In the genomic region with DNA sequence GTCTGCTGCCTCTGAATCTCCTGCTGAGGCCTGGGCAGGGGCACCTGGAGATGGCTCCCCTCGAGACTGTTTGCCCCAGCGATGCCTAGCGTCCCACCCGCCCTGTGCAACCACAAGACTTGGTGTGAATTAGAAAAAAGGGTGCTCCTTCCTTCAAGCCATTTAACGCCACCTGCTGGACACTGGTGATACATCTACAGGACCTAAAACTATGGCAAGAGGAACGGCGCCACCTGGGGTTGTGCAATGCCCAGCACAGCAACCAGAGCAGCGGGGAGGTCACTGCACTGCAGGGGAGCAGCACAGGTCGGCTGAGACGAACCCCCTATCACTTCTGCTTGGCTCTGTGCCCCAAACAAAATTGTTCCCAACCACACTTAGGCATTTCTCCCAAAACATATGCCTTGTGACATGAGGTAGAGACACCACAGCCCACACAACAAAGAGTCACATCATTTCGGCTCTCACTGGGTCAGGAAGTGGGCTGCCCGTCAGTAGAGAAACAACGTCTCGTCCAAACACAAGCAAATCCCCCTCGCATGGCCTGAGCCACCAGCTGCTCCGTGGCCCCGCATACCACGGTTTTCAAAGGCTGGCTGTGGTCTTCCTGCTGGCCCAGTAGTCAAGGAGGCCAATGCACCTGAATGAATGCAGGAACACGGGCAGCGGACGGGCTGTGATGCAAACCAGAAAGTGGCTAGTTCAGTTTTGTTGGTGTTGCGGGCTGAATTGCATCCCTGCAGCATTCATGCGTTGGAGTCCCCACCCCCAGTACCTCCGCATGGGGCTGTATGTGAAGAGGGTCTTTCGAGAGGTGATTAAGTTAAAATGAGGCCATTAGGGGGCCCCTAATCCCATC, we compare ENCODE assay signal across 8 cellular contexts.
A peak's percentile ranks its signal among the peaks of the same experiment; 100 is the strongest.
DNase-seq lines count a peak whose midpoint lies in the region; ATAC-seq and TF ChIP-seq lines count a peak whose summit lies in the region.

No MANE protein-coding gene starts in this region.

- TF ChIP-seq CTCF in lower lobe of right lung (IDR thresholded peaks at IDR 0.05): peak; percentile 48

- no peak overlapping the region for H3K27ac ChIP-seq in lower lobe of right lung

- intact Hi-C loops in lower lobe of right lung (cut with DNase I): no loop called here

- no peaks in the 10 kb centered on the region for H3K9me3 ChIP-seq in lower lobe of right lung

- ATAC-seq in lower lobe of right lung: peak; percentile 62 to 75
- ATAC-seq in stimulated activated naive B cell treated with anti-CD40 and anti-IgM and Interleukin-4, amounts not matched to agents 10 μg/mL and 1 μg/mL and 100 μg/mL, for 72 hours (replicated peaks): peak; percentile 93 to 96
- no peak for ATAC-seq in GM18867 (IDR thresholded peaks at IDR 0.05; ENCODE audit: unreplicated experiment)

- H3K4me3 Mint-ChIP-seq in stimulated activated naive B cell treated with anti-CD40 and anti-IgM and Interleukin-4, amounts not matched to agents 10 μg/mL and 1 μg/mL and 100 μg/mL, for 72 hours: no peak overlapping the region

- DNase-seq in activated CD4-positive, alpha-beta T cell treated with anti-CD3 and anti-CD28 coated beads for 24 hours (ENCODE audit: low read depth in 2 of 2): peak; percentile 1 to 36
- no peak for DNase-seq in activated CD4-positive, alpha-beta T cell treated with anti-CD3 and anti-CD28 coated beads for 1 hour
- DNase-seq in NCI-H1105 treated with DMSO at 0.1 percent for 48 hours (lab: John Stamatoyannopoulos, UW) (peak; percentile 89), SK-N-DZ (ENCODE audit: low spot score) (peak; percentile 54), cerebellum (ENCODE audit: low spot score) (peak; percentile 50), lower lobe of right lung (peak; percentile 58)
- peak; percentile 62 for DNase-seq in stimulated activated naive B cell treated with anti-CD40 and anti-IgM and Interleukin-4, amounts not matched to agents 10 μg/mL and 1 μg/mL and 100 μg/mL, for 72 hours

- H3K4me1 ChIP-seq in lower lobe of right lung: no peaks in the 10 kb centered on the region

- no peak overlapping the region for H3K4me3 ChIP-seq in lower lobe of right lung

- H3K9me3 Mint-ChIP-seq in stimulated activated naive B cell treated with anti-CD40 and anti-IgM and Interleukin-4, amounts not matched to agents 10 μg/mL and 1 μg/mL and 100 μg/mL, for 72 hours: no peaks in the 10 kb centered on the region

- peaks cover 31 to 33% of the 10 kb centered on the region in 2 donors for H3K27me3 Mint-ChIP-seq in stimulated activated naive B cell treated with anti-CD40 and anti-IgM and Interleukin-4, amounts not matched to agents 10 μg/mL and 1 μg/mL and 100 μg/mL, for 72 hours

- peaks cover 0 to 2% of the 10 kb centered on the region in 2 donors for H3K4me1 Mint-ChIP-seq in stimulated activated naive B cell treated with anti-CD40 and anti-IgM and Interleukin-4, amounts not matched to agents 10 μg/mL and 1 μg/mL and 100 μg/mL, for 72 hours

- H3K36me3 Mint-ChIP-seq in stimulated activated naive B cell treated with anti-CD40 and anti-IgM and Interleukin-4, amounts not matched to agents 10 μg/mL and 1 μg/mL and 100 μg/mL, for 72 hours: no peaks in the 10 kb centered on the region

- no peaks in the 10 kb centered on the region for H3K27me3 ChIP-seq in lower lobe of right lung (ENCODE audit: low read depth)

- H3K27ac Mint-ChIP-seq in stimulated activated naive B cell treated with anti-CD40 and anti-IgM and Interleukin-4, amounts not matched to agents 10 μg/mL and 1 μg/mL and 100 μg/mL, for 72 hours: no peak overlapping the region

- H3K36me3 ChIP-seq in lower lobe of right lung: no peaks in the 10 kb centered on the region
